In the genomic region with DNA sequence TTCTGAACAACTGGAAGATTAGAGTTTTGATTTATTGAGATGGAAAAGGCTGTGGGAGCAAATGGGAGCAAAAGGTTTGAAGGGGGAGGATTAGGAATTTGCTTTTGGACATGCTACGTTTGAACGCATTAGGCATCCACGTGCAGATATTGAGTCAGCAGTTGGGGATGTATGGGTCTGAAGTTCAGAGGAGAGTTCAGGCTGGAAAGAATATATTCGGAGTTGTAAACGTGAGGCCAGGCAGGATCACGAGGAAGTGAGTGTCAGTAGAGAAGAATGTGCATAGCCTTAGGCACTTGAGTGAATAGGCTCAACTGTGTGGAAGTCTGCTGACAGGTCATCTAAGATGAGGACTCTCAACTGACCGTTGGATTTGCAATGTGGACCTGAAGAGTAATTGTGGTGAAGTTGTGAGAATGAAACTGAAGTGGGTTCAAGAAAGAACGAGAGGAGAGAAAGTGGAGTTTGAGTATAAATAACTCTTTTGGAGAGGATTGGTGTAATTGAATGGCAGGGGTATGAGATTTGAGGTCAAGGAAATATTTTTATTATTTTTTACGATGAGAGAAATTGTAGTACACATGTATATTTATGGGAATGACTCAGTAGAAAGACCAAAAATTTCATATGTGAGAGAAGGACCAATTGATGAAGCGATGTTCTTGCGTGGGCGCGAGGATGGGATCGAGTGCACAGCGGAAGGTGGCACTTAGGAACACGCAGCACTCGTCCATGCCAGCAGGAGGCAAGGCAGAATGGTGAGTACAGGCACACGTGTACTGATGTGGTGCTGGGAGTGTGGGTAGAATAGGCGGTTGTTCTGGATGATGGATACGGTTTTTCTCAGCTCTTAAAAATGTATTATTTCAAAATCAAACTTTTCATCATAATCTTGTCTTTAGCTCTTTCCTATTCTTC, we compare ENCODE assay signal across 9 cellular contexts. TPM values are rescaled to one million over a fixed set of nuclear protein-coding genes. Genes with fewer than 3 reads are reported as not detected.
DNase-seq lines count a peak whose midpoint lies in the region; ATAC-seq and TF ChIP-seq lines count a peak whose summit lies in the region.
"Had no signal": no experiment of that assay in that cellular context is flagged by ENCODE, and none has a peak within 500 bp of the region (broad histone marks: within the 10 kb centered on the region; RNA-seq: fewer than 3 reads in every experiment).

No MANE protein-coding gene starts in this region.

- DNase-seq in DMS53 (lab: John Stamatoyannopoulos, UW) = peak; percentile 27
- no peak for DNase-seq in DMS53 treated with DMSO at 0.1 percent for 48 hours (lab: John Stamatoyannopoulos, UW; ENCODE audit: unreplicated experiment)
- DNase-seq in SK-MEL-5 (ENCODE audit: low read depth, low spot score) = peak; percentile 98
- peak; percentile 60 for DNase-seq in fibroblast of pulmonary artery (ENCODE audit: low read depth)
- DNase-seq in skeletal muscle cell (ENCODE audit: low read depth) = peak; percentile 19
- DNase-seq: tibial artery had no signal

- TF ChIP-seq POLR2A in gastroesophageal sphincter (IDR thresholded peaks at IDR 0.05) = no peak

- TF ChIP-seq CTCF in fibroblast of pulmonary artery (IDR thresholded peaks at IDR 0.05; ENCODE audit: low read length, missing control alignments) (no peak), gastroesophageal sphincter (IDR thresholded peaks at IDR 0.05) (no peak)

- ATAC-seq in HG03460 (IDR thresholded peaks at IDR 0.05; ENCODE audit: unreplicated experiment) (no peak), gastroesophageal sphincter (no peak), GM18502 (IDR thresholded peaks at IDR 0.05; ENCODE audit: poor library complexity, unreplicated experiment) (no peak)

- 73 to 78% methylated on average over 20 of the region's 20 CpGs for WGBS in gastroesophageal sphincter (ENCODE audit: low coverage in 1 of 2), 2 donors

- no peak overlapping the region for H3K27ac ChIP-seq in gastroesophageal sphincter
- H3K27ac ChIP-seq: tibial artery had no signal

- H3K36me3 ChIP-seq in gastroesophageal sphincter = no peaks in the 10 kb centered on the region
- H3K36me3 ChIP-seq: tibial artery had no signal

- H3K4me3 ChIP-seq in fibroblast of pulmonary artery (replicated peaks; ENCODE audit: low read depth, low read length) (no peak overlapping the region), skeletal muscle cell (ENCODE audit: low read depth, low read length) (no peak overlapping the region), gastroesophageal sphincter (no peak overlapping the region)
- H3K4me3 ChIP-seq: tibial artery had no signal

- TF ChIP-seq EP300 in gastroesophageal sphincter (IDR thresholded peaks at IDR 0.05) = no peak

- H3K4me1 ChIP-seq in gastroesophageal sphincter = peaks cover 0 to 7% (median 3%) of the 10 kb centered on the region in 3 donors

- peaks cover 52% of the 10 kb centered on the region for H3K27me3 ChIP-seq in gastroesophageal sphincter

- peaks cover 0 to 16% (median 0%) of the 10 kb centered on the region in 3 donors for H3K9me3 ChIP-seq in gastroesophageal sphincter

- in situ Hi-C loops in SK-MEL-5 (cut with HindIII; ENCODE audit: low pct_unique_long_range_greater_than_20kb, low sequenced_read_pairs) = no loop called here

RNA-seq across cellular contexts. Expression of gene POLE4, which starts 40.5 kb away (rescaled TPM):
- total RNA-seq in SK-MEL-5 (2014; rRNA removed; shearing (Covaris generic)) = 77.4 and 116 TPM in 2 replicates
- 39.2 and 72.5 TPM in 2 replicates for polyA plus RNA-seq in SK-MEL-5 (2015; cell fraction: cytosol; rRNA removed)
- 7.5 and 13.3 TPM in 2 replicates for polyA plus RNA-seq in SK-MEL-5 (2015; cell fraction: nucleus; rRNA removed)
- 10 to 100 TPM; 17.7 to 34.1 (median 24.8) TPM for total RNA-seq in gastroesophageal sphincter
